In genomic region chr2:55848096-55848495, GRCh38 we compare ENCODE assay signal across 2 cellular contexts.
TF ChIP-seq lines count a peak whose summit lies in the region.

No MANE protein-coding gene starts in this region.

TF ChIP-seq in IMR-90, 13 proteins besides CTCF, POLR2A, EP300 and RAD21:
- TF ChIP-seq NFE2L2 (IDR thresholded peaks at IDR 0.05; ENCODE audit: low read depth, low read length), result no peak
- no peak for TF ChIP-seq MXI1 (IDR thresholded peaks at IDR 0.05; ENCODE audit: borderline replicate concordance, low read depth, low read length)
- TF ChIP-seq BHLHE40 (IDR thresholded peaks at IDR 0.05; ENCODE audit: low read depth, low read length), result no peak
- TF ChIP-seq FOS (IDR thresholded peaks at IDR 0.05; ENCODE audit: low read depth, low read length), result no peak
- TF ChIP-seq MAFK (IDR thresholded peaks at IDR 0.05; ENCODE audit: low read depth, low read length), result no peak
TF ChIP-seq in IMR-90: peak in this region for 0.

TF ChIP-seq in K562, 482 proteins besides CTCF, POLR2A, EP300 and RAD21:
- peak; percentile 34; the same call in 1 of the 2 replicates for TF ChIP-seq TCF3 (CRISPR knock-in tag; IDR thresholded peaks at IDR 0.05)
- TF ChIP-seq EHMT2 (IDR thresholded peaks at IDR 0.05), result no peak
- no peak for TF ChIP-seq KLF6 (CRISPR knock-in tag; IDR thresholded peaks at IDR 0.05; ENCODE audit: borderline replicate concordance)
- TF ChIP-seq ARID1B (IDR thresholded peaks at IDR 0.05), result 0 out of 2 replicates have a peak, but pooled peaks have one; percentile 15
- TF ChIP-seq CBFA2T3 (IDR thresholded peaks at IDR 0.05), result peak; percentile 29; the same call in 1 of the 2 replicates
- no peak for TF ChIP-seq ARID2 (IDR thresholded peaks at IDR 0.05)
